33 cellular contexts compared by ENCODE assay signal in genomic region chr21:41980561-41980960, GRCh38. TPM values are rescaled to one million over a fixed set of nuclear protein-coding genes. Genes with fewer than 3 reads are reported as not detected.
DNase-seq lines count a peak whose midpoint lies in the region; ATAC-seq and TF ChIP-seq lines count a peak whose summit lies in the region.
"Had no signal": no experiment of that assay in that cellular context is flagged by ENCODE, and none has a peak within 500 bp of the region (broad histone marks: within the 10 kb centered on the region; RNA-seq: fewer than 3 reads in every experiment).

No MANE protein-coding gene starts in this region.

- no peak for TF ChIP-seq CTCF in GM23338 (conservative IDR thresholded peaks at IDR 0.05; ENCODE audit: low read depth in 2 of 2)

- H3F3A ChIP-seq in GM23338 (replicated peaks; ENCODE audit: low read depth): no peaks in the 10 kb centered on the region

- no peaks in the 10 kb centered on the region for H4K20me1 ChIP-seq in GM23338 (replicated peaks; ENCODE audit: insufficient read depth)
- H4K20me1 ChIP-seq: BLaER1; BLaER1 treated with 17β-estradiol and CSF1 and Interleukin-3, amounts not matched to agents 10 nM and 100 nM had no signal

- no peaks in the 10 kb centered on the region for H3K36me3 ChIP-seq in SK-N-MC (ENCODE audit: insufficient read depth, low read length)
- H3K36me3 ChIP-seq in GM23338 (ENCODE audit: insufficient read depth): no peaks in the 10 kb centered on the region; the same call in 1 of the 2 replicates
- H3K36me3 ChIP-seq: BE2C; BLaER1; BLaER1 treated with 17β-estradiol and CSF1 and Interleukin-3, amounts not matched to agents 10 nM and 100 nM had no signal

- H3K4me1 Mint-ChIP-seq in GM23338: no peaks in the 10 kb centered on the region
- H3K4me1 Mint-ChIP-seq: B cell; CD14-positive monocyte; CD4-positive, alpha-beta memory T cell; CD4-positive, CD25-positive, alpha-beta regulatory T cell; CD8-positive, alpha-beta memory T cell had no signal

- H3K79me2 ChIP-seq in GM23338 (replicated peaks; ENCODE audit: insufficient read depth): no peaks in the 10 kb centered on the region

- H3K4me3 ChIP-seq in SK-N-MC (peak overlapping the region; percentile 2; the same call in 1 of the 2 replicates), GM23338 (no peak overlapping the region)
- H3K4me3 ChIP-seq: A549; BLaER1; BLaER1 treated with 17β-estradiol and CSF1 and Interleukin-3, amounts not matched to agents 10 nM and 100 nM had no signal

- H3K4me3 Mint-ChIP-seq in GM23338: no peak overlapping the region
- H3K4me3 Mint-ChIP-seq: B cell; CD14-positive monocyte; CD4-positive, alpha-beta memory T cell; CD4-positive, alpha-beta T cell; CD4-positive, CD25-positive, alpha-beta regulatory T cell; CD8-positive, alpha-beta memory T cell; CD8-positive, alpha-beta T cell had no signal

- no peaks in the 10 kb centered on the region for H3K9me3 ChIP-seq in SK-N-MC (ENCODE audit: low read depth, low read length)
- H3K9me3 ChIP-seq: BE2C, Caco-2 had no signal

- peaks cover 9% of the 10 kb centered on the region; the same call in 1 of the 3 replicates for H3K36me3 Mint-ChIP-seq in GM23338 (ENCODE audit: low read depth)
- H3K36me3 Mint-ChIP-seq: CD14-positive monocyte; CD4-positive, CD25-positive, alpha-beta regulatory T cell; CD8-positive, alpha-beta T cell had no signal

- ATAC-seq in GM21381 (IDR thresholded peaks at IDR 0.05; ENCODE audit: unreplicated experiment): no peak
- no peak for ATAC-seq in HG02973 (IDR thresholded peaks at IDR 0.05; ENCODE audit: unreplicated experiment)
- no peak for ATAC-seq in GM23338
- ATAC-seq: A549; CD8-positive, alpha-beta T cell had no signal

- no peak overlapping the region for H3K9ac ChIP-seq in SK-N-MC (ENCODE audit: insufficient read length)
- H3K9ac ChIP-seq: BLaER1; BLaER1 treated with 17β-estradiol and CSF1 and Interleukin-3, amounts not matched to agents 10 nM and 100 nM had no signal

- H3K4me2 ChIP-seq in GM23338: no peak overlapping the region
- H3K4me2 ChIP-seq: A549; BLaER1; BLaER1 treated with 17β-estradiol and CSF1 and Interleukin-3, amounts not matched to agents 10 nM and 100 nM had no signal

- no peak overlapping the region for H2AFZ ChIP-seq in GM23338

- H3K27ac ChIP-seq in SK-N-MC (peak overlapping the region; percentile 29; the same call in 1 of the 2 replicates), GM23338 (ENCODE audit: low read depth) (no peak overlapping the region)
- H3K27ac ChIP-seq: 22Rv1; A549; BLaER1; BLaER1 treated with 17β-estradiol and CSF1 and Interleukin-3, amounts not matched to agents 10 nM and 100 nM; C4-2B had no signal

- DNase-seq in EH (ENCODE audit: low read depth): peak; percentile 15
- peak; percentile 52 for DNase-seq in M059J (ENCODE audit: low read depth)
- peak; percentile 53 for DNase-seq in SK-N-MC (ENCODE audit: low read depth, low spot score)
- DNase-seq in GM23338 (ENCODE audit: low spot score): no peak
- DNase-seq: 8988T; ACHN; AML-193; BE2C; C1 segment of cervical spinal cord; Caco-2; Calu3; CD4-positive, alpha-beta memory T cell; CD4-positive, alpha-beta T cell; CD4-positive, CD25-positive, alpha-beta regulatory T cell; CD8-positive, alpha-beta memory T cell; CD8-positive, alpha-beta T cell; COR-L47; DMS 273 treated with DMSO at 0.1 percent for 48 hours; DMS153; DMS53; DMS79; DMS79 treated with DMSO at 0.1 percent for 48 hours; DND-41; EL had no signal

- H3K9me2 ChIP-seq in GM23338 (ENCODE audit: insufficient read depth): no peaks in the 10 kb centered on the region

- H3K27ac Mint-ChIP-seq in GM23338: no peak overlapping the region
- H3K27ac Mint-ChIP-seq: B cell; CD14-positive monocyte; CD4-positive, alpha-beta memory T cell; CD4-positive, alpha-beta T cell; CD4-positive, CD25-positive, alpha-beta regulatory T cell; CD8-positive, alpha-beta memory T cell; CD8-positive, alpha-beta T cell had no signal

- no peaks in the 10 kb centered on the region for H3K27me3 Mint-ChIP-seq in GM23338 (ENCODE audit: insufficient read depth, low read depth, poor library complexity)
- H3K27me3 Mint-ChIP-seq: CD4-positive, alpha-beta memory T cell; CD4-positive, alpha-beta T cell had no signal

- H3K27me3 ChIP-seq in GM23338 (ENCODE audit: insufficient read depth): no peaks in the 10 kb centered on the region
- H3K27me3 ChIP-seq: BE2C; BLaER1; BLaER1 treated with 17β-estradiol and CSF1 and Interleukin-3, amounts not matched to agents 10 nM and 100 nM had no signal

- H3K4me1 ChIP-seq in GM23338 (ENCODE audit: insufficient read depth): no peaks in the 10 kb centered on the region
- H3K4me1 ChIP-seq: A549; BE2C; BLaER1; BLaER1 treated with 17β-estradiol and CSF1 and Interleukin-3, amounts not matched to agents 10 nM and 100 nM; Caco-2 had no signal

- H3K9me3 Mint-ChIP-seq in GM23338: peaks cover 11% of the 10 kb centered on the region

TF ChIP-seq in GM23338, 12 proteins besides CTCF, POLR2A, EP300 and RAD21 (continues in another document):
- TF ChIP-seq NANOG (IDR thresholded peaks at IDR 0.05; ENCODE audit: borderline replicate concordance) (no peak), JUNB (IDR thresholded peaks at IDR 0.05; ENCODE audit: unreplicated experiment) (no peak), POLR2AphosphoS5 (IDR thresholded peaks at IDR 0.05; ENCODE audit: low read depth) (no peak), ZNF114 (CRISPR knock-in tag; IDR thresholded peaks at IDR 0.05) (no peak), ZNF462 (CRISPR knock-in tag; IDR thresholded peaks at IDR 0.05) (no peak), EZH2 (IDR thresholded peaks at IDR 0.05; ENCODE audit: low read depth, unreplicated experiment) (no peak)

RNA-seq across cellular contexts. Expression of gene C2CD2, which starts 26.7 kb away (rescaled TPM):
- total RNA-seq in M059J (2014; rRNA removed; shearing (Covaris generic)): 13.2 and 32.1 TPM in 2 replicates
- 12.7 and 16.2 TPM in 2 replicates for total RNA-seq in GM23338 (2014; rRNA removed; shearing (Covaris generic))
- polyA plus RNA-seq in GM23338 (2016; fragmentation: Nextera tagmentation; extraction: Ambion mirVana): 3.1 and 4.5 TPM in 2 replicates

RNA-seq across cellular contexts. Expression of gene ZBTB21, which starts 29.6 kb away (rescaled TPM):
- total RNA-seq in M059J (2014; rRNA removed; shearing (Covaris generic)): 12.0 and 18.4 TPM in 2 replicates
- 11.0 and 13.6 TPM in 2 replicates for total RNA-seq in GM23338 (2014; rRNA removed; shearing (Covaris generic))
- 8.7 and 10.0 TPM in 2 replicates for polyA plus RNA-seq in GM23338 (2016; fragmentation: Nextera tagmentation; extraction: Ambion mirVana)
